ENCODE assay signal across 9 cellular contexts in genomic region chr16:85151603-85152413, GRCh38. TPM values are rescaled to one million over a fixed set of nuclear protein-coding genes. Genes with fewer than 3 reads are reported as not detected.
DNase-seq lines count a peak whose midpoint lies in the region; ATAC-seq, FAIRE-seq and TF ChIP-seq lines count a peak whose summit lies in the region.
"Had no signal": no experiment of that assay in that cellular context is flagged by ENCODE, and none has a peak within 500 bp of the region (broad histone marks: within the 10 kb centered on the region; RNA-seq: fewer than 3 reads in every experiment).

No MANE protein-coding gene starts in this region.

- peak overlapping the region in 1 of 2 donors; percentile 19 for H3K9ac ChIP-seq in kidney (ENCODE audit: low read length in 2 of 2)

- in situ Hi-C loops in astrocyte of the spinal cord (cut with HindIII; ENCODE audit: low sequenced_read_pairs), result no loop called here

- H3K9me3 ChIP-seq in kidney (ENCODE audit: control insufficient read depth in 1 of 2, low read length in 2 of 2) (no peaks in the 10 kb centered on the region), thoracic aorta (no peaks in the 10 kb centered on the region)

- TF ChIP-seq CTCF in astrocyte of the spinal cord (IDR thresholded peaks at IDR 0.05; ENCODE audit: low read depth, low read length) (no peak), kidney (IDR thresholded peaks at IDR 0.05; ENCODE audit: borderline replicate concordance, extremely low read depth, insufficient read depth) (no peak), thoracic aorta (IDR thresholded peaks at IDR 0.05) (no peak)

- H3K4me3 ChIP-seq in astrocyte of the spinal cord (ENCODE audit: low read depth, low read length) (no peak overlapping the region), kidney (ENCODE audit: low read length in 2 of 2) (no peak overlapping the region), thoracic aorta (no peak overlapping the region)

- intact Hi-C loops in kidney (cut with DNase I), result no loop called here

- H3K27me3 ChIP-seq in thoracic aorta (replicated peaks; ENCODE audit: insufficient read depth), result no peaks in the 10 kb centered on the region

- FAIRE-seq in kidney (lab: Jason Lieb, UNC), result no peak

- ATAC-seq in thoracic aorta (ENCODE audit: insufficient number of reproducible peaks, low FRiP score, low read depth), result peak; percentile 41

- H3K4me1 ChIP-seq in kidney (ENCODE audit: control insufficient read depth in 1 of 2, insufficient read depth in 1 of 2, low read depth in 1 of 2, low read length in 2 of 2), result peaks cover 14 to 24% of the 10 kb centered on the region in 2 donors
- peaks cover 24 to 63% of the 10 kb centered on the region in 2 donors for H3K4me1 ChIP-seq in thoracic aorta (ENCODE audit: control insufficient read depth in 1 of 2, low read depth in 2 of 2)

- DNase-seq in NCI-H146 (lab: John Stamatoyannopoulos, UW) (peak; percentile 18), NCI-H146 treated with DMSO at 0.1 percent for 48 hours (lab: John Stamatoyannopoulos, UW; ENCODE audit: unreplicated experiment) (no peak), astrocyte of the spinal cord (ENCODE audit: low read depth, low spot score) (peak; percentile 82), kidney (peak; percentile 94), thoracic aorta (ENCODE audit: low spot score) (peak; percentile 84), DMS79 treated with DMSO at 0.1 percent for 48 hours (lab: John Stamatoyannopoulos, UW) (no peak), 8988T (no peak)
- no peak for DNase-seq in stimulated activated CD4-positive, alpha-beta T cell treated with anti-CD3 and anti-CD28 coated beads, Interleukin-1b, Interleukin-23, amount 100 ng/mL, for 48 hours

- H3K27ac ChIP-seq in kidney (ENCODE audit: low read depth in 2 of 2, low read length in 2 of 2) (peak overlapping the region in 1 of 2 donors; percentile 67), thoracic aorta (peak overlapping the region; percentile 73 to 75)
- H3K27ac ChIP-seq: 22Rv1 had no signal

- no peaks in the 10 kb centered on the region for H3K36me3 ChIP-seq in kidney (ENCODE audit: control insufficient read depth in 1 of 2, insufficient read depth in 2 of 2, low read length in 2 of 2)
- H3K36me3 ChIP-seq in thoracic aorta, result no peaks in the 10 kb centered on the region

RNA-seq across cellular contexts. Expression of gene CIBAR2, which starts 39.5 kb away (rescaled TPM):
- total RNA-seq in kidney (1.6 TPM), thoracic aorta (not detected)
- polyA plus RNA-seq in kidney (ENCODE audit: insufficient read depth, low read depth, low replicate concordance), result not detected

Comparison
In these comparisons a context has a peak if more than half of its experiments do, and no peak if none do; other contexts are left out.
1. DNase-seq: peak in NCI-H146 (single experiment), astrocyte of the spinal cord (single experiment), kidney (single experiment) and thoracic aorta (single experiment); none in NCI-H146 treated with DMSO at 0.1 percent for 48 hours (single experiment), DMS79 treated with DMSO at 0.1 percent for 48 hours (single experiment), stimulated activated CD4-positive, alpha-beta T cell treated with anti-CD3 and anti-CD28 coated beads, Interleukin-1b, Interleukin-23, amount 100 ng/mL, for 48 hours (single experiment) and 8988T (single experiment).